In genomic region chr6:33895296-33895695, GRCh38 we compare ENCODE assay signal across 26 cellular contexts.
DNase-seq lines count a peak whose midpoint lies in the region; ATAC-seq and TF ChIP-seq lines count a peak whose summit lies in the region.
"Had no signal": no experiment of that assay in that cellular context is flagged by ENCODE, and none has a peak within 500 bp of the region (broad histone marks: within the 10 kb centered on the region; RNA-seq: fewer than 3 reads in every experiment).

No MANE protein-coding gene starts in this region.

- H3K4me3 ChIP-seq in Loucy (ENCODE audit: low read length, poor library complexity, severe bottlenecking): no peak overlapping the region
- H3K4me3 ChIP-seq in tibial nerve: no peak overlapping the region
- H3K4me3 ChIP-seq: hepatocyte, left ventricle myocardium inferior, testis had no signal

- H3K9ac ChIP-seq in Loucy (ENCODE audit: low read depth, low read length, poor library complexity, severe bottlenecking): peak overlapping the region; percentile 20

- 86 to 100% methylated on average over 3 of the region's 3 CpGs for WGBS in tibial nerve, 2 donors

- no peaks in the 10 kb centered on the region for H3F3A ChIP-seq in Loucy (ENCODE audit: low read depth)

- POLR2A ChIA-PET in activated naive CD8-positive, alpha-beta T cell treated with anti-CD3 and anti-CD28 coated beads, Interleukin-2, amount 10 ng/mL, durations not matched to agents 7 days and 5 days (lab: Charles Lee): interaction anchor here (0.5 to 3.4 kb wide), 7 partner anchors 9 to 108 kb away, joined by 3 to 76 read pairs (median 10); no protein-coding TSS in a partner anchor

- H3K4me1 ChIP-seq in Loucy (ENCODE audit: insufficient read depth, low read length, poor library complexity, severe bottlenecking) (peaks cover 54% of the 10 kb centered on the region), tibial nerve (no peaks in the 10 kb centered on the region)
- H3K4me1 ChIP-seq: foreskin keratinocyte, testis had no signal

- no peaks in the 10 kb centered on the region for H3K36me3 Mint-ChIP-seq in activated naive CD8-positive, alpha-beta T cell treated with anti-CD3 and anti-CD28 coated beads, Interleukin-2, amount 10 ng/mL, durations not matched to agents 7 days and 5 days
- H3K36me3 Mint-ChIP-seq: immature natural killer cell, WTC11 had no signal

- peak; percentile 10 for DNase-seq in activated CD4-positive, alpha-beta T cell treated with anti-CD3 and anti-CD28 coated beads for 48 hours
- DNase-seq in activated CD4-positive, alpha-beta T cell treated with anti-CD3 and anti-CD28 coated beads, Interleukin-2, amount 50 U/mL, for 4 hours: no peak
- DNase-seq in activated naive CD8-positive, alpha-beta T cell treated with anti-CD3 and anti-CD28 coated beads, Interleukin-2, amount 10 ng/mL, durations not matched to agents 7 days and 5 days: peak; percentile 65
- DNase-seq in stimulated activated CD8-positive, alpha-beta memory T cell treated with anti-CD3 and anti-CD28 coated beads, Interleukin-4, amount 100 ng/mL, for 48 hours: peak; percentile 37
- DNase-seq in tibial nerve (ENCODE audit: low spot score in 2 of 2): no peak
- no peak for DNase-seq in NCI-H2029 (lab: John Stamatoyannopoulos, UW)
- DNase-seq in GM19238 (ENCODE audit: insufficient read length, low spot score): no peak
- DNase-seq: 8988T; activated effector memory CD4-positive, alpha-beta T cell treated with anti-CD3 and anti-CD28 coated beads, Interleukin-2, amount 50 U/mL, for 16 hours; EL; foreskin keratinocyte; H7; immature natural killer cell; left ventricle myocardium inferior; NCI-H1092 treated with DMSO at 0.1 percent for 48 hours; NCI-H1930; NCI-H2227 treated with DMSO at 0.1 percent for 48 hours; NCI-H748 treated with DMSO at 0.1 percent for 48 hours; T1000; testis had no signal

- no peak overlapping the region for H3K27ac ChIP-seq in tibial nerve
- H3K27ac ChIP-seq: foreskin keratinocyte, hepatocyte, left ventricle myocardium inferior, RWPE1, testis had no signal

- peak; percentile 93 for ATAC-seq in activated naive CD8-positive, alpha-beta T cell treated with anti-CD3 and anti-CD28 coated beads, Interleukin-2, amount 10 ng/mL, durations not matched to agents 7 days and 5 days (ENCODE audit: low read depth)
- ATAC-seq: foreskin keratinocyte, WTC11 had no signal

- H3K4me3 Mint-ChIP-seq in activated naive CD8-positive, alpha-beta T cell treated with anti-CD3 and anti-CD28 coated beads, Interleukin-2, amount 10 ng/mL, durations not matched to agents 7 days and 5 days: peak overlapping the region; percentile 75
- H3K4me3 Mint-ChIP-seq: immature natural killer cell, neural crest cell, WTC11 had no signal

- no peak for TF ChIP-seq POLR2A in tibial nerve (IDR thresholded peaks at IDR 0.05)

- peak overlapping the region; percentile 95 for H3K27ac Mint-ChIP-seq in activated naive CD8-positive, alpha-beta T cell treated with anti-CD3 and anti-CD28 coated beads, Interleukin-2, amount 10 ng/mL, durations not matched to agents 7 days and 5 days
- H3K27ac Mint-ChIP-seq: immature natural killer cell, progenitor cell of endocrine pancreas, WTC11 had no signal

- H3K79me2 ChIP-seq in Loucy (ENCODE audit: insufficient read depth, low read length): no peaks in the 10 kb centered on the region
- H3K79me2 ChIP-seq: hepatocyte had no signal

- H3K27me3 Mint-ChIP-seq in activated naive CD8-positive, alpha-beta T cell treated with anti-CD3 and anti-CD28 coated beads, Interleukin-2, amount 10 ng/mL, durations not matched to agents 7 days and 5 days: peaks cover 16% of the 10 kb centered on the region

- H3K4me1 Mint-ChIP-seq in activated naive CD8-positive, alpha-beta T cell treated with anti-CD3 and anti-CD28 coated beads, Interleukin-2, amount 10 ng/mL, durations not matched to agents 7 days and 5 days: peaks cover 43% of the 10 kb centered on the region
- H3K4me1 Mint-ChIP-seq: immature natural killer cell, neural crest cell had no signal

- no peaks in the 10 kb centered on the region for H4K20me1 ChIP-seq in Loucy (ENCODE audit: insufficient read depth, low read length, poor library complexity, severe bottlenecking)

- H2AFZ ChIP-seq in Loucy (ENCODE audit: low read length): no peak overlapping the region
- H2AFZ ChIP-seq: hepatocyte had no signal

- H3K36me3 ChIP-seq in Loucy (ENCODE audit: insufficient read depth, low read length) (no peaks in the 10 kb centered on the region), tibial nerve (no peaks in the 10 kb centered on the region)
- H3K36me3 ChIP-seq: left ventricle myocardium inferior had no signal

- H3K27me3 ChIP-seq in Loucy (ENCODE audit: insufficient read depth, low read length, poor library complexity, severe bottlenecking): no peaks in the 10 kb centered on the region
- peaks cover 0 to 8% of the 10 kb centered on the region in 2 donors for H3K27me3 ChIP-seq in tibial nerve
- H3K27me3 ChIP-seq: testis had no signal

- H3K9me3 ChIP-seq in Loucy (ENCODE audit: insufficient read depth, low read depth, low read length) (no peaks in the 10 kb centered on the region), tibial nerve (no peaks in the 10 kb centered on the region)
- H3K9me3 ChIP-seq: left ventricle myocardium inferior, testis had no signal

- TF ChIP-seq CTCF in Loucy (conservative IDR thresholded peaks at IDR 0.05; ENCODE audit: low read length) (no peak), tibial nerve (IDR thresholded peaks at IDR 0.05) (no peak)

- H3K9me2 ChIP-seq in Loucy (replicated peaks; ENCODE audit: low read depth, low read length): no peaks in the 10 kb centered on the region

- H3K9me3 Mint-ChIP-seq in activated naive CD8-positive, alpha-beta T cell treated with anti-CD3 and anti-CD28 coated beads, Interleukin-2, amount 10 ng/mL, durations not matched to agents 7 days and 5 days: no peaks in the 10 kb centered on the region
- H3K9me3 Mint-ChIP-seq: immature natural killer cell, neural crest cell, WTC11 had no signal

- TF ChIP-seq EP300 in tibial nerve (IDR thresholded peaks at IDR 0.05): no peak

- peak overlapping the region; percentile 13 for H3K4me2 ChIP-seq in Loucy (ENCODE audit: low read depth, low read length, poor library complexity, severe bottlenecking)
- H3K4me2 ChIP-seq: hepatocyte had no signal

Comparison
In these comparisons a context has a peak if more than half of its experiments do, and no peak if none do; other contexts are left out.
1. DNase-seq: peak in activated CD4-positive, alpha-beta T cell treated with anti-CD3 and anti-CD28 coated beads for 48 hours (single experiment), activated naive CD8-positive, alpha-beta T cell treated with anti-CD3 and anti-CD28 coated beads, Interleukin-2, amount 10 ng/mL, durations not matched to agents 7 days and 5 days (single experiment) and stimulated activated CD8-positive, alpha-beta memory T cell treated with anti-CD3 and anti-CD28 coated beads, Interleukin-4, amount 100 ng/mL, for 48 hours (single experiment); none in activated CD4-positive, alpha-beta T cell treated with anti-CD3 and anti-CD28 coated beads, Interleukin-2, amount 50 U/mL, for 4 hours (0 of 2), tibial nerve (0 of 2), NCI-H2029 (single experiment) and GM19238 (single experiment).